ENCODE assay signal across 23 cellular contexts in genomic region chr16:24764916-24765315, GRCh38. TPM values are rescaled to one million over a fixed set of nuclear protein-coding genes. Genes with fewer than 3 reads are reported as not detected.
DNase-seq lines count a peak whose midpoint lies in the region; ATAC-seq and TF ChIP-seq lines count a peak whose summit lies in the region.
"Had no signal": no experiment of that assay in that cellular context is flagged by ENCODE, and none has a peak within 500 bp of the region (broad histone marks: within the 10 kb centered on the region; RNA-seq: fewer than 3 reads in every experiment).

No MANE protein-coding gene starts in this region.

- H3K4me1 Mint-ChIP-seq in HFFc6 (ENCODE audit: low read depth): peaks cover 20% of the 10 kb centered on the region

- H3K27ac Mint-ChIP-seq in HFFc6: peak overlapping the region; percentile 7; the same call in 1 of the 2 replicates

- peaks cover 21% of the 10 kb centered on the region for H3K36me3 Mint-ChIP-seq in HFFc6 (ENCODE audit: low read depth)

- H3K4me3 ChIP-seq in left ventricle myocardium inferior (no peak overlapping the region), heart left ventricle (no peak overlapping the region), esophagus muscularis mucosa (no peak overlapping the region)
- H3K4me3 ChIP-seq: BLaER1, MG63, Peyer's patch, SJCRH30 had no signal

- H3K27ac ChIP-seq in left ventricle myocardium inferior (replicated peaks): peak overlapping the region; percentile 49
- peak overlapping the region in 6 of 12 donors; percentile 10 to 48 (median 28) for H3K27ac ChIP-seq in heart left ventricle
- H3K27ac ChIP-seq in esophagus muscularis mucosa (replicated peaks in 1 of 4): peak overlapping the region in 3 of 4 donors; percentile 23 to 57 (median 32)
- H3K27ac ChIP-seq: BLaER1, Peyer's patch, SJCRH30 had no signal

- H3K4me1 ChIP-seq in left ventricle myocardium inferior: peaks cover 70% of the 10 kb centered on the region
- H3K4me1 ChIP-seq in heart left ventricle: peaks cover 0 to 61% (median 34%) of the 10 kb centered on the region in 12 donors
- peaks cover 27 to 67% (median 65%) of the 10 kb centered on the region in 4 donors for H3K4me1 ChIP-seq in esophagus muscularis mucosa
- H3K4me1 ChIP-seq: BLaER1, Caco-2, Peyer's patch, SJCRH30 had no signal

- TF ChIP-seq POLR2A in heart left ventricle (IDR thresholded peaks at IDR 0.05): no peak
- TF ChIP-seq POLR2A in esophagus muscularis mucosa (IDR thresholded peaks at IDR 0.05; ENCODE audit: low read depth): no peak

- H3K27me3 ChIP-seq in left ventricle myocardium inferior (ENCODE audit: low read depth): no peaks in the 10 kb centered on the region
- H3K27me3 ChIP-seq in heart left ventricle: no peaks in the 10 kb centered on the region
- H3K27me3 ChIP-seq in esophagus muscularis mucosa: no peaks in the 10 kb centered on the region
- H3K27me3 ChIP-seq: BLaER1, MG63, Peyer's patch, SJCRH30 had no signal

- 89 to 92% (median 90%) methylated on average over 2 of the region's 2 CpGs for WGBS in heart left ventricle, 4 donors
- WGBS in esophagus muscularis mucosa: 97% methylated on average over 2 of the region's 2 CpGs

- ATAC-seq in heart left ventricle: no peak
- ATAC-seq in GM18498 (IDR thresholded peaks at IDR 0.05; ENCODE audit: unreplicated experiment): no peak

- no peak overlapping the region for H3K4me3 Mint-ChIP-seq in HFFc6
- H3K4me3 Mint-ChIP-seq: CD4-positive, alpha-beta memory T cell had no signal

- no peak for TF ChIP-seq EP300 in esophagus muscularis mucosa (IDR thresholded peaks at IDR 0.05)

- DNase-seq in left ventricle myocardium inferior: no peak
- no peak for DNase-seq in heart left ventricle
- no peak for DNase-seq in HFFc6
- no peak for DNase-seq in esophagus muscularis mucosa (ENCODE audit: extremely low spot score)
- DNase-seq in cerebellar nuclear complex (lab: John Stamatoyannopoulos, UW): no peak
- DNase-seq in SW480 (ENCODE audit: low spot score): no peak
- DNase-seq: Caco-2; CD4-positive, alpha-beta memory T cell; DMS 273 treated with DMSO at 0.1 percent for 48 hours; DMS79 treated with DMSO at 0.1 percent for 48 hours; GOT3; Kasumi-1; MG63; NCI-H1417; NCI-H1694 treated with DMSO at 0.1 percent for 48 hours; NCI-H2081 treated with DMSO at 0.1 percent for 48 hours; NCI-H2171 treated with DMSO at 0.1 percent for 48 hours; NCI-H524 treated with DMSO at 0.1 percent for 48 hours; NCI-H82; Peyer's patch; SJCRH30 had no signal

- no peak for TF ChIP-seq CTCF in left ventricle myocardium inferior (IDR thresholded peaks at IDR 0.05; ENCODE audit: borderline replicate concordance)
- TF ChIP-seq CTCF in heart left ventricle (IDR thresholded peaks at IDR 0.05): no peak
- no peak for TF ChIP-seq CTCF in HFFc6 (IDR thresholded peaks at IDR 0.05)
- no peak for TF ChIP-seq CTCF in esophagus muscularis mucosa (IDR thresholded peaks at IDR 0.05)

- H3K36me3 ChIP-seq in left ventricle myocardium inferior: peaks cover 21% of the 10 kb centered on the region
- H3K36me3 ChIP-seq in heart left ventricle: peaks cover 0 to 74% (median 49%) of the 10 kb centered on the region in 9 donors
- H3K36me3 ChIP-seq in esophagus muscularis mucosa: peaks cover 0 to 26% (median 14%) of the 10 kb centered on the region in 4 donors

- no peaks in the 10 kb centered on the region for H3K9me3 Mint-ChIP-seq in HFFc6

- intact Hi-C loops in left ventricle myocardium inferior (cut with micrococcal nuclease) (no loop called here), heart left ventricle (cut with DNase I) (no loop called here), esophagus muscularis mucosa (cut with DNase I) (no loop called here)

- no peaks in the 10 kb centered on the region for H3K27me3 Mint-ChIP-seq in HFFc6 (ENCODE audit: insufficient read depth)
- H3K27me3 Mint-ChIP-seq: CD4-positive, alpha-beta memory T cell had no signal

- H3K9me3 ChIP-seq in left ventricle myocardium inferior (replicated peaks): no peaks in the 10 kb centered on the region
- no peaks in the 10 kb centered on the region for H3K9me3 ChIP-seq in heart left ventricle
- H3K9me3 ChIP-seq in esophagus muscularis mucosa: no peaks in the 10 kb centered on the region
- H3K9me3 ChIP-seq: BLaER1, Caco-2, MG63, Peyer's patch, SJCRH30 had no signal

RNA-seq across cellular contexts. Expression of gene TNRC6A, which starts 35.5 kb away (rescaled TPM):
- 34.3 TPM for total RNA-seq in left ventricle myocardium inferior
- 10 to 100 TPM; 26.4 to 53.1 (median 37.6) TPM for total RNA-seq in heart left ventricle
- 10 to 100 TPM; 16.0 to 22.9 TPM for polyA plus RNA-seq in heart left ventricle
- 10 to 100 TPM; 40.7 to 49.3 (median 41.7) TPM for total RNA-seq in HFFc6 (2021; fragmentation: NEBNext Ultra II Directional; extraction: Animal tissue kit (Norgen Biotek cat#: 25700))
- total RNA-seq in esophagus muscularis mucosa: 10 to 100 TPM; 44.1 to 50.7 (median 46.4) TPM
